Comparison of ENCODE assay signal across 1 cellular context in the genomic region with DNA sequence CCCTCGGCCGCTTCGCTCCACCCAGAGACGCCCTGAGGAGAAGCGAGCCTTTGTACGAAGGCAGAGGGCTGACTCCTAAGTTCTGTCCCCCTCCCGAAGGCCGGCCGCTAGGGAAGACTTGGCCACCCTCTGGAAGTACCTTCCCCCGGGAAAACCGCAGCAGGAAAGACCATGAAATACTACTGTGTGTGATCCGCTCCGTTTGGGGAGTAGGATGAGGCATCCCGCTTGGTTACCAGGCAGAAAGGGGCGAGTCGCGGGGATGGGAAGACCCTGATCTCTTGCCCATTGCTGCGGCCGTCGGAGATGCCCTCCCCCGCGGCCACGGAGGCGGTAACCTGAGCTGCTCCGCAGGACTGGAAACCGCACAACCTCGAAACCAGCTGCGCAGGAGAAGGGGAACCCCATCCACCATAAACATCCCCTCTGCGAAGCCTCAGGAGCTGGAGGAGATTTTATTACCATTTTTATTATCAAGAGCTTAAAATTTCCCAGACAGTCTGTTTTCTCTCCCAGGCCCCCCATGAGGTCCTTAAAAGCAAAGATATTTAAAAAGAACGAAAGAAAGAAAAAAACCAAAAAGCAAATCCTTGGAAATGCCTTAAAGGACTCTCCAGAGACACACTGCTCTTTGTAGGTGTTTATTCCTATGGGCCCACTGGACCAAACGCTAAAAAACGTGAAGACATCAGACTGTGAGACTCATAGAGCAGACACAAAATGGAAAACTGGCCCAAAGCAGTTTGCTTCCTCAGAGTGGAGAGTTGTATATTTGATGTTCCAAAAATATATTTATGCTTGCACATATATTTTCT.
TF ChIP-seq lines count a peak whose summit lies in the region.

No MANE protein-coding gene starts in this region.

TF ChIP-seq in IMR-90, 13 proteins besides CTCF, POLR2A, EP300 and RAD21:
- no peak for TF ChIP-seq MAFK (IDR thresholded peaks at IDR 0.05; ENCODE audit: low read depth, low read length)
- no peak for TF ChIP-seq CEBPB (IDR thresholded peaks at IDR 0.05; ENCODE audit: low read depth, low read length)
- TF ChIP-seq CHD1 (IDR thresholded peaks at IDR 0.05; ENCODE audit: low read depth, low read length): no peak
- no peak for TF ChIP-seq SMC3 (IDR thresholded peaks at IDR 0.05; ENCODE audit: low read depth, low read length)
- no peak for TF ChIP-seq RCOR1 (IDR thresholded peaks at IDR 0.05; ENCODE audit: insufficient replicate concordance, low read length)
- TF ChIP-seq NFE2L2 (IDR thresholded peaks at IDR 0.05; ENCODE audit: low read depth, low read length): 0 out of 2 replicates have a peak, but pooled peaks have one; percentile 1
